In the genomic region with DNA sequence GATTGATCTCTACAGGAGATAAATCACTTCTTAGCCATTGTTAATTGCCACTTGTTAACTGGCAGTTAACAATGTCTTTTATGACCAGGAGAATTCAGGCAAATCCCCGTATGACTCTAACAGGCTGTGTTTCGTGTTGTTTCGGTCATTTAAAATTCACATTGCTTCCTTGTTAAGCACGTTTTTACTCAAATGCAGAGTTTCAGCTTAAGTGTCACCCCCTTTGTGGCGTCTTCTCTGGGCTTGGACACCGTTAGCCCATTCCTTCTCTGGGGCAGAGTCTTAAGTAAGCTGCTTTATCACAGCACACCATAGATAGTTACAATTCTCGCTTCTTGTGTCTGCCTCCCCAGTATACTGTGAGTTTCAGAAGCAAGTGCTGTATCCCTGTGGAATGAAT, we compare ENCODE assay signal across 16 cellular contexts.
"Had no signal": no experiment of that assay in that cellular context is flagged by ENCODE, and none has a peak within 500 bp of the region (broad histone marks: within the 10 kb centered on the region; RNA-seq: fewer than 3 reads in every experiment).

No MANE protein-coding gene starts in this region.

- H3K27ac ChIP-seq: colonic mucosa, esophagus squamous epithelium, gastroesophageal sphincter, VCaP had no signal

- H3K27me3 Mint-ChIP-seq: activated naive CD4-positive, alpha-beta T cell treated with anti-CD3 and anti-CD28 coated beads, Interleukin-2, amount 10 ng/mL, durations not matched to agents 7 days and 5 days; stimulated activated naive B cell treated with anti-CD40 and anti-IgM and Interleukin-4, amounts not matched to agents 10 μg/mL and 1 μg/mL and 100 μg/mL, for 72 hours; T-helper 17 cell had no signal

- H3K4me1 Mint-ChIP-seq: stimulated activated naive B cell treated with anti-CD40 and anti-IgM and Interleukin-4, amounts not matched to agents 10 μg/mL and 1 μg/mL and 100 μg/mL, for 72 hours; T-helper 17 cell had no signal

- H3K4me3 Mint-ChIP-seq: activated naive CD4-positive, alpha-beta T cell treated with anti-CD3 and anti-CD28 coated beads, Interleukin-2, amount 10 ng/mL, durations not matched to agents 7 days and 5 days; activated T-cell treated with anti-CD3 and anti-CD28 coated beads, Interleukin-2, amount 50 U/mL, for 4 hours; nephron progenitor cell; stimulated activated naive B cell treated with anti-CD40 and anti-IgM and Interleukin-4, amounts not matched to agents 10 μg/mL and 1 μg/mL and 100 μg/mL, for 72 hours; T-helper 17 cell had no signal

- DNase-seq: activated CD4-positive, CD25-positive, alpha-beta regulatory T cell treated with anti-CD3 and anti-CD28 coated beads, Interleukin-2, amount 50 U/mL, for 72 hours; activated CD8-positive, alpha-beta memory T cell treated with anti-CD3 and anti-CD28 coated beads for 24 hours; activated CD8-positive, alpha-beta memory T cell treated with anti-CD3 and anti-CD28 coated beads, Interleukin-2, amount 50 U/mL, for 48 hours; esophagus squamous epithelium; left ventricle myocardium superior; nephron progenitor cell; occipital lobe; stimulated activated naive B cell treated with anti-CD40 and anti-IgM and Interleukin-4, amounts not matched to agents 10 μg/mL and 1 μg/mL and 100 μg/mL, for 72 hours; T-helper 17 cell; transverse colon had no signal

- H3K27me3 ChIP-seq: colonic mucosa, transverse colon had no signal

- H3K27ac Mint-ChIP-seq: activated naive CD4-positive, alpha-beta T cell treated with anti-CD3 and anti-CD28 coated beads, Interleukin-2, amount 10 ng/mL, durations not matched to agents 7 days and 5 days; nephron progenitor cell; stimulated activated naive B cell treated with anti-CD40 and anti-IgM and Interleukin-4, amounts not matched to agents 10 μg/mL and 1 μg/mL and 100 μg/mL, for 72 hours; T-helper 17 cell had no signal

- H3K4me1 ChIP-seq: colonic mucosa, esophagus squamous epithelium, gastroesophageal sphincter had no signal

- ATAC-seq: activated T-cell treated with anti-CD3 and anti-CD28 coated beads, Interleukin-2, amount 50 U/mL, for 4 hours; gastroesophageal sphincter had no signal

- H3K9me3 ChIP-seq: colonic mucosa, esophagus squamous epithelium, gastroesophageal sphincter, mucosa of descending colon, transverse colon had no signal

- H3K36me3 ChIP-seq: colonic mucosa, esophagus squamous epithelium, gastroesophageal sphincter, transverse colon had no signal

- H3K9me3 Mint-ChIP-seq: activated naive CD4-positive, alpha-beta T cell treated with anti-CD3 and anti-CD28 coated beads, Interleukin-2, amount 10 ng/mL, durations not matched to agents 7 days and 5 days; activated T-cell treated with anti-CD3 and anti-CD28 coated beads, Interleukin-2, amount 50 U/mL, for 4 hours; stimulated activated naive B cell treated with anti-CD40 and anti-IgM and Interleukin-4, amounts not matched to agents 10 μg/mL and 1 μg/mL and 100 μg/mL, for 72 hours had no signal

- H3K4me3 ChIP-seq: colonic mucosa, esophagus squamous epithelium, gastroesophageal sphincter, mucosa of descending colon, transverse colon had no signal
